Comparison of ENCODE assay signal across 8 cellular contexts in genomic region chr1:9717193-9718005, GRCh38.
A peak's percentile ranks its signal among the peaks of the same experiment; 100 is the strongest.
DNase-seq lines count a peak whose midpoint lies in the region; ATAC-seq and TF ChIP-seq lines count a peak whose summit lies in the region.

No MANE protein-coding gene starts in this region.

- H3K4me2 ChIP-seq in SK-N-SH, result no peak overlapping the region

- H2AFZ ChIP-seq in SK-N-SH (ENCODE audit: low read depth), result no peak overlapping the region

- H3K9ac ChIP-seq in SK-N-SH, result no peak overlapping the region

- DNase-seq in SK-N-SH (peak; percentile 65), MV-4-11 (lab: John Stamatoyannopoulos, UW) (peak; percentile 91), activated T-cell treated with anti-CD3 and anti-CD28 coated beads for 24 hours (ENCODE audit: low read depth) (peak; percentile 82), head of caudate nucleus (peak in 26 of 42 donors; percentile 16 to 70 (median 46)), gastrocnemius medialis (peak; percentile 34 to 55), hepatic stellate cell (ENCODE audit: low spot score) (no peak), NCI-H2081 (lab: John Stamatoyannopoulos, UW) (no peak)

- in situ Hi-C loops in gastrocnemius medialis (cut with MboI; ENCODE audit: low sequenced_read_pairs in 4 of 4), result no loop called here

- CTCF ChIA-PET in SK-N-SH (lab: Yijun Ruan, JAX), result interaction anchor here (0.9 to 2.1 kb wide), 3 partner anchors 12 to 67 kb away, joined by 3 to 10 read pairs (median 3); no protein-coding TSS in a partner anchor

- H3K36me3 ChIP-seq in SK-N-SH (replicated peaks in 1 of 2; ENCODE audit: control insufficient read depth in 1 of 2, insufficient read depth in 2 of 2, low read length in 1 of 2) (peaks cover 0 to 2% of the 10 kb centered on the region in 2 experiments), gastrocnemius medialis (no peaks in the 10 kb centered on the region)

- H3K4me1 ChIP-seq in SK-N-SH (ENCODE audit: control insufficient read depth in 1 of 2, insufficient read depth in 2 of 2, low read depth in 1 of 2, low read length in 1 of 2) (peaks cover 2 to 9% of the 10 kb centered on the region in 2 experiments; a peak in 2 of 4 replicates), gastrocnemius medialis (peaks cover 0 to 4% of the 10 kb centered on the region in 2 donors)

- POLR2A ChIA-PET in SK-N-SH (lab: Yijun Ruan, JAX), result no interaction called here

- no peaks in the 10 kb centered on the region for H3K9me3 ChIP-seq in SK-N-SH
- H3K9me3 ChIP-seq in gastrocnemius medialis, result no peaks in the 10 kb centered on the region

- H3K27me3 ChIP-seq in SK-N-SH (ENCODE audit: insufficient read depth) (no peaks in the 10 kb centered on the region), gastrocnemius medialis (no peaks in the 10 kb centered on the region)

- H3K27ac ChIP-seq in SK-N-SH (ENCODE audit: low read depth in 2 of 2, low read length in 1 of 2) (no peak overlapping the region), gastrocnemius medialis (no peak overlapping the region)

- 92% methylated on average over 11 of the region's 25 CpGs for WGBS in SK-N-SH (ENCODE audit: low lambda C conversion rate)

- ATAC-seq in SK-N-SH treated with all-trans-retinoic acid at 6 μM for 48 hours (no peak), gastrocnemius medialis (no peak)

- H3K9me2 ChIP-seq in SK-N-SH, result no peaks in the 10 kb centered on the region

- no peak for TF ChIP-seq CTCF in SK-N-SH (IDR thresholded peaks at IDR 0.05)
- no peak for TF ChIP-seq CTCF in gastrocnemius medialis (IDR thresholded peaks at IDR 0.05 in 4 of 5, conservative IDR thresholded peaks at IDR 0.05 in 1 of 5)

- H4K20me1 ChIP-seq in SK-N-SH (ENCODE audit: insufficient read depth), result no peaks in the 10 kb centered on the region

- H3K4me3 ChIP-seq in SK-N-SH (ENCODE audit: low read depth in 2 of 2, low read length in 1 of 2), result no peak overlapping the region
- no peak overlapping the region for H3K4me3 ChIP-seq in gastrocnemius medialis

- H3F3A ChIP-seq in SK-N-SH (replicated peaks; ENCODE audit: insufficient read depth), result no peaks in the 10 kb centered on the region

- no peak for TF ChIP-seq POLR2A in gastrocnemius medialis (IDR thresholded peaks at IDR 0.05)

- no peaks in the 10 kb centered on the region for H3K79me2 ChIP-seq in SK-N-SH (ENCODE audit: insufficient read depth)

- TF ChIP-seq EP300 in SK-N-SH (IDR thresholded peaks at IDR 0.05; ENCODE audit: borderline replicate concordance in 1 of 2, low read depth in 1 of 2, low read length in 1 of 2), result no peak

- intact Hi-C loops in head of caudate nucleus (cut with DNase I) (no loop called here), gastrocnemius medialis (cut with DNase I; ENCODE audit: low total_unique reads) (no loop called here)

- TF ChIP-seq RAD21 in SK-N-SH (IDR thresholded peaks at IDR 0.05; ENCODE audit: low read length), result no peak

TF ChIP-seq in SK-N-SH, 30 proteins besides CTCF, POLR2A, EP300 and RAD21:
- TF ChIP-seq YY1 (IDR thresholded peaks at IDR 0.05; ENCODE audit: low read depth), result no peak
- TF ChIP-seq FOXJ3 (CRISPR knock-in tag; IDR thresholded peaks at IDR 0.05), result no peak
- TF ChIP-seq NFIC (IDR thresholded peaks at IDR 0.05; ENCODE audit: borderline replicate concordance), result no peak

TF ChIP-seq in SK-N-SH treated with all-trans-retinoic acid at 6 μM for 48 hours, 23 proteins besides CTCF, POLR2A, EP300 and RAD21:
- TF ChIP-seq ESRRG (CRISPR knock-in tag; IDR thresholded peaks at IDR 0.05), result no peak

Comparison
In these comparisons a context has a peak if more than half of its experiments do, and no peak if none do; other contexts are left out.
1. DNase-seq: peak in SK-N-SH (single experiment), MV-4-11 (single experiment), activated T-cell treated with anti-CD3 and anti-CD28 coated beads for 24 hours (single experiment), head of caudate nucleus (26 of 42) and gastrocnemius medialis (2 of 2); none in hepatic stellate cell (single experiment) and NCI-H2081 (0 of 2).